Comparison of ENCODE assay signal across 9 cellular contexts in genomic region chr9:129270205-129270604, GRCh38.
DNase-seq lines count a peak whose midpoint lies in the region; ATAC-seq, FAIRE-seq and TF ChIP-seq lines count a peak whose summit lies in the region.
"Had no signal": no experiment of that assay in that cellular context is flagged by ENCODE, and none has a peak within 500 bp of the region (broad histone marks: within the 10 kb centered on the region; RNA-seq: fewer than 3 reads in every experiment).

No MANE protein-coding gene starts in this region.

- no peaks in the 10 kb centered on the region for H3F3A ChIP-seq in DOHH2 (ENCODE audit: control insufficient read depth, insufficient read depth)

- H3K4me2 ChIP-seq in DOHH2 (ENCODE audit: low read length): peak overlapping the region; percentile 57
- H3K4me2 ChIP-seq in astrocyte (ENCODE audit: low read length): no peak overlapping the region

- H3K79me2 ChIP-seq in DOHH2 (ENCODE audit: control insufficient read depth, low read length): no peaks in the 10 kb centered on the region
- no peaks in the 10 kb centered on the region for H3K79me2 ChIP-seq in astrocyte (ENCODE audit: insufficient read depth, low read length)

- no peaks in the 10 kb centered on the region for H4K20me1 ChIP-seq in DOHH2 (ENCODE audit: control insufficient read depth, insufficient read depth, low read depth, low read length)
- H4K20me1 ChIP-seq in astrocyte (ENCODE audit: insufficient read depth, low read length): no peaks in the 10 kb centered on the region

- H3K9me2 ChIP-seq in DOHH2 (replicated peaks; ENCODE audit: control insufficient read depth, low read length): no peaks in the 10 kb centered on the region

- H3K9me3 Mint-ChIP-seq in astrocyte (ENCODE audit: unreplicated experiment): peaks cover 3% of the 10 kb centered on the region

- TF ChIP-seq CTCF in DOHH2 (IDR thresholded peaks at IDR 0.05; ENCODE audit: low read depth, low read length, poor library complexity, severe bottlenecking): no peak
- TF ChIP-seq CTCF in astrocyte (IDR thresholded peaks at IDR 0.05; ENCODE audit: insufficient read depth, low read depth, low read length): no peak

- no peak for DNase-seq in astrocyte (ENCODE audit: low read depth)
- no peak for DNase-seq in LoVo (ENCODE audit: low spot score)
- no peak for DNase-seq in SHP77 (lab: John Stamatoyannopoulos, UW)
- DNase-seq in glomerular visceral epithelial cell (ENCODE audit: extremely low spot score): no peak
- no peak for DNase-seq in NOMO-1 (lab: John Stamatoyannopoulos, UW; ENCODE audit: unreplicated experiment in 2 of 2)
- DNase-seq: NCI-H1105 had no signal

- H3K27ac Mint-ChIP-seq in astrocyte (ENCODE audit: unreplicated experiment): peak overlapping the region; percentile 62

- peaks cover 16% of the 10 kb centered on the region for H3K27me3 ChIP-seq in DOHH2 (ENCODE audit: control insufficient read depth, low read length)
- peaks cover 6% of the 10 kb centered on the region for H3K27me3 ChIP-seq in astrocyte (ENCODE audit: insufficient read depth, low read length)

- H3K4me1 ChIP-seq in DOHH2 (ENCODE audit: control insufficient read depth, low read length): peaks cover 18% of the 10 kb centered on the region
- peaks cover 12% of the 10 kb centered on the region for H3K4me1 ChIP-seq in astrocyte (ENCODE audit: insufficient read depth, low read length)

- no peak overlapping the region for H3K4me3 Mint-ChIP-seq in astrocyte (ENCODE audit: unreplicated experiment)

- ATAC-seq in GM21381 (IDR thresholded peaks at IDR 0.05; ENCODE audit: unreplicated experiment) (peak; percentile 62), HG03521 (IDR thresholded peaks at IDR 0.05; ENCODE audit: unreplicated experiment) (peak; percentile 59)

- H3K27ac ChIP-seq in DOHH2 (ENCODE audit: low read depth, low read length): no peak overlapping the region
- no peak overlapping the region for H3K27ac ChIP-seq in astrocyte (ENCODE audit: low read depth, low read length)

- peaks cover 26% of the 10 kb centered on the region for H3K27me3 Mint-ChIP-seq in astrocyte (ENCODE audit: low read depth, unreplicated experiment)

- no peak for FAIRE-seq in astrocyte (lab: Jason Lieb, UNC)

- no peaks in the 10 kb centered on the region for H3K36me3 ChIP-seq in DOHH2 (ENCODE audit: control insufficient read depth, low read length)
- no peaks in the 10 kb centered on the region for H3K36me3 ChIP-seq in astrocyte (ENCODE audit: insufficient read depth, low read length)

- no peaks in the 10 kb centered on the region for H3K36me3 Mint-ChIP-seq in astrocyte (ENCODE audit: low read depth, unreplicated experiment)

- H2AFZ ChIP-seq in astrocyte (ENCODE audit: low read depth, low read length): no peak overlapping the region

- H3K4me3 ChIP-seq in DOHH2 (ENCODE audit: low read length): peak overlapping the region; percentile 41
- H3K4me3 ChIP-seq in astrocyte (ENCODE audit: insufficient read depth, low read depth, low read length): no peak overlapping the region

- no peak overlapping the region for H3K9ac ChIP-seq in astrocyte (ENCODE audit: low read length)

- H3K9me3 ChIP-seq in DOHH2 (ENCODE audit: control insufficient read depth, insufficient read depth, low read length) (no peaks in the 10 kb centered on the region), astrocyte (ENCODE audit: insufficient read depth, low read depth, low read length) (no peaks in the 10 kb centered on the region)

- peaks cover 18% of the 10 kb centered on the region for H3K4me1 Mint-ChIP-seq in astrocyte (ENCODE audit: low read depth, unreplicated experiment)
